ENCODE assay signal across 29 cellular contexts in genomic region chr6:48281217-48281616, GRCh38.
"Had no signal": no experiment of that assay in that cellular context is flagged by ENCODE, and none has a peak within 500 bp of the region (broad histone marks: within the 10 kb centered on the region; RNA-seq: fewer than 3 reads in every experiment).

No MANE protein-coding gene starts in this region.

- H3K4me1 Mint-ChIP-seq: activated CD4-positive, alpha-beta memory T cell treated with anti-CD3 and anti-CD28 coated beads, Interleukin-2, amount 10 ng/mL, durations not matched to agents 7 days and 5 days; activated CD4-positive, alpha-beta T cell treated with anti-CD3 and anti-CD28 coated beads for 36 hours; activated CD4-positive, alpha-beta T cell treated with anti-CD3 and anti-CD28 coated beads, Interleukin-2, amount 10 ng/mL, durations not matched to agents 7 days and 5 days; activated naive CD4-positive, alpha-beta T cell treated with anti-CD3 and anti-CD28 coated beads, Interleukin-2, amount 50 U/mL, for 24 hours; activated naive CD8-positive, alpha-beta T cell treated with anti-CD3 and anti-CD28 coated beads for 36 hours; activated naive CD8-positive, alpha-beta T cell treated with anti-CD3 and anti-CD28 coated beads, Interleukin-2, amount 50 U/mL, for 24 hours had no signal

- H3K36me3 ChIP-seq: adrenal gland, esophagus squamous epithelium, gastroesophageal sphincter, heart right ventricle had no signal

- H3K4me3 ChIP-seq: adrenal gland, body of pancreas, coronary artery, esophagus squamous epithelium, gastroesophageal sphincter, heart right ventricle had no signal

- DNase-seq: activated CD4-positive, alpha-beta memory T cell treated with anti-CD3 and anti-CD28 coated beads, Interleukin-2, amount 10 ng/mL, durations not matched to agents 7 days and 5 days; activated CD4-positive, alpha-beta T cell treated with anti-CD3 and anti-CD28 coated beads for 36 hours; activated CD4-positive, alpha-beta T cell treated with anti-CD3 and anti-CD28 coated beads, Interleukin-2, amount 10 ng/mL, durations not matched to agents 7 days and 5 days; activated CD4-positive, alpha-beta T cell treated with anti-CD3 and anti-CD28 coated beads, Interleukin-2, amount 50 U/mL, for 4 hours; activated CD4-positive, CD25-positive, alpha-beta regulatory T cell; activated CD4-positive, CD25-positive, alpha-beta regulatory T cell treated with anti-CD3 and anti-CD28 coated beads, Interleukin-2, amount 50 U/mL, for 72 hours; activated CD8-positive, alpha-beta memory T cell treated with anti-CD3 and anti-CD28 coated beads for 24 hours; activated effector memory CD4-positive, alpha-beta T cell treated with anti-CD3 and anti-CD28 coated beads, Interleukin-2, amount 50 U/mL, for 16 hours; activated naive CD4-positive, alpha-beta T cell treated with anti-CD3 and anti-CD28 coated beads for 36 hours; activated naive CD8-positive, alpha-beta T cell treated with anti-CD3 and anti-CD28 coated beads for 36 hours; activated naive CD8-positive, alpha-beta T cell treated with anti-CD3 and anti-CD28 coated beads, Interleukin-2, amount 50 U/mL, for 24 hours; activated T-cell treated with anti-CD3 and anti-CD28 coated beads, Interleukin-2, amount 50 U/mL, for 4 hours; adrenal gland; amygdala; aorta; body of pancreas; caudate nucleus; effector CD4-positive, alpha-beta T cell; effector memory CD8-positive, alpha-beta T cell; esophagus squamous epithelium; foreskin melanocyte; heart right ventricle; T-helper 2 cell had no signal

- H3K27ac Mint-ChIP-seq: activated CD4-positive, alpha-beta memory T cell treated with anti-CD3 and anti-CD28 coated beads, Interleukin-2, amount 10 ng/mL, durations not matched to agents 7 days and 5 days; activated CD4-positive, alpha-beta T cell treated with anti-CD3 and anti-CD28 coated beads for 36 hours; activated CD4-positive, alpha-beta T cell treated with anti-CD3 and anti-CD28 coated beads, Interleukin-2, amount 10 ng/mL, durations not matched to agents 7 days and 5 days; activated naive CD4-positive, alpha-beta T cell treated with anti-CD3 and anti-CD28 coated beads for 36 hours; activated naive CD4-positive, alpha-beta T cell treated with anti-CD3 and anti-CD28 coated beads, Interleukin-2, amount 50 U/mL, for 24 hours; activated naive CD8-positive, alpha-beta T cell treated with anti-CD3 and anti-CD28 coated beads for 36 hours; activated naive CD8-positive, alpha-beta T cell treated with anti-CD3 and anti-CD28 coated beads, Interleukin-2, amount 50 U/mL, for 24 hours; activated T-helper 2 cell treated with anti-CD3 and anti-CD28 coated beads, Interferon-gamma antibody, Interleukin-2, Interleukin-4, amounts not matched to agents 10 μg/mL and 5 μg/mL and 100 μg/mL, durations not matched to agents 14 hours and 24 hours and 36 hours; dendritic cell treated with granulocyte-macrophage colony-stimulating factor and Interleukin-4, amounts not matched to agents 40 ng/mL and 50 ng/mL, for 4 days; effector memory CD8-positive, alpha-beta T cell had no signal

- H3K27me3 Mint-ChIP-seq: activated CD4-positive, alpha-beta memory T cell treated with anti-CD3 and anti-CD28 coated beads, Interleukin-2, amount 10 ng/mL, durations not matched to agents 7 days and 5 days; activated CD4-positive, alpha-beta T cell treated with anti-CD3 and anti-CD28 coated beads for 36 hours; activated CD4-positive, alpha-beta T cell treated with anti-CD3 and anti-CD28 coated beads, Interleukin-2, amount 10 ng/mL, durations not matched to agents 7 days and 5 days; activated naive CD4-positive, alpha-beta T cell treated with anti-CD3 and anti-CD28 coated beads, Interleukin-2, amount 50 U/mL, for 24 hours; activated naive CD8-positive, alpha-beta T cell treated with anti-CD3 and anti-CD28 coated beads for 36 hours; activated naive CD8-positive, alpha-beta T cell treated with anti-CD3 and anti-CD28 coated beads, Interleukin-2, amount 50 U/mL, for 24 hours; dendritic cell treated with granulocyte-macrophage colony-stimulating factor and Interleukin-4, amounts not matched to agents 40 ng/mL and 50 ng/mL, for 4 days; effector memory CD8-positive, alpha-beta T cell had no signal

- H3K4me1 ChIP-seq: adrenal gland, body of pancreas, esophagus squamous epithelium, gastroesophageal sphincter, heart right ventricle had no signal

- H3K9me3 ChIP-seq: adrenal gland, body of pancreas, esophagus squamous epithelium had no signal

- H3K4me3 Mint-ChIP-seq: activated CD4-positive, alpha-beta memory T cell treated with anti-CD3 and anti-CD28 coated beads, Interleukin-2, amount 10 ng/mL, durations not matched to agents 7 days and 5 days; activated CD4-positive, alpha-beta T cell treated with anti-CD3 and anti-CD28 coated beads for 36 hours; activated CD4-positive, alpha-beta T cell treated with anti-CD3 and anti-CD28 coated beads, Interleukin-2, amount 10 ng/mL, durations not matched to agents 7 days and 5 days; activated naive CD4-positive, alpha-beta T cell treated with anti-CD3 and anti-CD28 coated beads for 36 hours; activated naive CD4-positive, alpha-beta T cell treated with anti-CD3 and anti-CD28 coated beads, Interleukin-2, amount 50 U/mL, for 24 hours; activated naive CD8-positive, alpha-beta T cell treated with anti-CD3 and anti-CD28 coated beads for 36 hours; activated naive CD8-positive, alpha-beta T cell treated with anti-CD3 and anti-CD28 coated beads, Interleukin-2, amount 50 U/mL, for 24 hours; activated T-cell treated with anti-CD3 and anti-CD28 coated beads, Interleukin-2, amount 50 U/mL, for 4 hours; dendritic cell treated with granulocyte-macrophage colony-stimulating factor and Interleukin-4, amounts not matched to agents 40 ng/mL and 50 ng/mL, for 4 days; effector memory CD8-positive, alpha-beta T cell had no signal

- H3K27ac ChIP-seq: adrenal gland, body of pancreas, coronary artery, epithelial cell of prostate, esophagus squamous epithelium, gastroesophageal sphincter, heart right ventricle had no signal

- H3K36me3 Mint-ChIP-seq: activated naive CD4-positive, alpha-beta T cell treated with anti-CD3 and anti-CD28 coated beads, Interleukin-2, amount 50 U/mL, for 24 hours; activated naive CD8-positive, alpha-beta T cell treated with anti-CD3 and anti-CD28 coated beads for 36 hours had no signal

- H3K27me3 ChIP-seq: adrenal gland, body of pancreas, esophagus squamous epithelium, gastroesophageal sphincter, heart right ventricle had no signal

- H3K9me3 Mint-ChIP-seq: activated CD4-positive, alpha-beta memory T cell treated with anti-CD3 and anti-CD28 coated beads, Interleukin-2, amount 10 ng/mL, durations not matched to agents 7 days and 5 days; activated CD4-positive, alpha-beta T cell treated with anti-CD3 and anti-CD28 coated beads, Interleukin-2, amount 10 ng/mL, durations not matched to agents 7 days and 5 days had no signal
